Comparison of ENCODE assay signal across 17 cellular contexts in genomic region chr18:48583568-48583967, GRCh38.
"Had no signal": no experiment of that assay in that cellular context is flagged by ENCODE, and none has a peak within 500 bp of the region (broad histone marks: within the 10 kb centered on the region; RNA-seq: fewer than 3 reads in every experiment).

No MANE protein-coding gene starts in this region.

- H3K27ac ChIP-seq: esophagus squamous epithelium, lower lobe of right lung, ovary, thyroid gland had no signal

- H3K4me3 ChIP-seq: esophagus squamous epithelium, lower lobe of right lung, ovary, thyroid gland had no signal

- DNase-seq: activated CD4-positive, alpha-beta memory T cell treated with anti-CD3 and anti-CD28 coated beads for 36 hours; activated CD4-positive, alpha-beta T cell treated with anti-CD3 and anti-CD28 coated beads for 36 hours; activated naive CD8-positive, alpha-beta T cell treated with anti-CD3 and anti-CD28 coated beads, Interleukin-2, amount 10 ng/mL, durations not matched to agents 7 days and 5 days; activated T-cell treated with anti-CD3 and anti-CD28 coated beads for 4 hours; amygdala; cerebellar nuclear complex; effector memory CD8-positive, alpha-beta T cell; esophagus squamous epithelium; left colon; lower lobe of right lung; natural killer cell; ovary; stimulated activated CD4-positive, alpha-beta T cell treated with anti-CD3 and anti-CD28 coated beads, Interleukin-4, amount 100 ng/mL, for 4 hours; SW 1271; T-helper 2 cell; thyroid gland had no signal

- ATAC-seq: activated CD4-positive, alpha-beta T cell treated with anti-CD3 and anti-CD28 coated beads for 36 hours; effector memory CD8-positive, alpha-beta T cell; left colon; lower lobe of right lung; natural killer cell; sciatic nerve had no signal

- H3K36me3 ChIP-seq: esophagus squamous epithelium, lower lobe of right lung, ovary, thyroid gland had no signal

- H3K4me1 ChIP-seq: lower lobe of right lung, thyroid gland had no signal

- H3K9me3 ChIP-seq: esophagus squamous epithelium, lower lobe of right lung, ovary, thyroid gland had no signal

- H3K27me3 ChIP-seq: esophagus squamous epithelium, ovary, thyroid gland had no signal
